ENCODE assay signal across 8 cellular contexts in the genomic region with DNA sequence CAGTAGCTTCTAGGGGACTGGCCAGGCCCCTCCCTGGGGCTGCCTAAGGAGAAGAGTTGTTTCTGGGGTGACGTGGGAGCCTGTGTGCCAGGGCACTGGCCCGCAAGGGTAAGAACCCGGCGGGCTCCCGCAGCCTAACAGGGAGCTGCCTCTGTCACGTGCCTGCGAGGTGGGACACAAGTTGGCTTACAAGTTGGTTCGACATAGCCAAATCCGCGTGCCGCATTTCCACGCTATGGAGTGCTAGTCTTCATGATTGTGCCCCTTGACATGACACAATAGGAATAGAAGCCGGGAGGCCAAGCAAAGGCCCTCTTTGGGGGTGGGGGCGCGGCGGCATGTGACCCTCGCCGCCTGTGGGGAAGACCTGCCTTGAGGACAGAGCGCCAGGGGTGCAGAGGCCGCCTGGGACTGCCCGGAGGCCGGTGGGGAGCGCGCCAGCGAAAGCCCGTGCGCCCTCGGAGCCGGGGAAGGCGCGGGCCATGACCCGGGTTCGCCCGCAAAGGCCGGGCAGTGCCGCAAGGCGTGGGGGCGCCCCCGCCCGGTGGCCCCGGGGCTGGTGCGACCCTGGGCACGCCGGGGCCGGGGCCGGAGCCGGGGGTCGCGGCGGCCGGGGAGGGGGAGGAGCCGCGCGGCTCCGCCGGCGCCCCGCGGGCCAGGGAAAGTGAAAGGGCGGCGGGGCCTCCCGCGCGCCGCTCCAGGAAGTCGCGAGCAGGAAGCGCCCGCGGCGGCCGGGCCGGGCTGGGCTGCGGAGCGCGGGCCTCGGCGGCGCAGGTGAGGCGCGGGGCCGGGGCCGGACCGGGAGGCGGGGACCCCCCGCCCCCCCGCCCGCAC. TPM values are rescaled to one million over a fixed set of nuclear protein-coding genes. Genes with fewer than 3 reads are reported as not detected.
DNase-seq lines count a peak whose midpoint lies in the region; TF ChIP-seq lines count a peak whose summit lies in the region.

A gene (plus strand): TSS at position 702 of the 834 bp plus-strand sequence. CDS start 4,603 bp downstream, outside the sequence.

- DNase-seq in DMS 273 (lab: John Stamatoyannopoulos, UW; ENCODE audit: unreplicated experiment), result peak; percentile 59
- no peak for DNase-seq in DMS 273 treated with DMSO at 0.1 percent for 48 hours (lab: John Stamatoyannopoulos, UW)
- DNase-seq in HFF-Myc (ENCODE audit: extremely low read depth, low read depth), result no peak
- DNase-seq in SJCRH30, result no peak
- DNase-seq in mammary epithelial cell, result no peak
- DNase-seq in kidney tubule cell (ENCODE audit: low spot score), result peak; percentile 55
- DNase-seq in stimulated activated CD8-positive, alpha-beta memory T cell treated with anti-CD3 and anti-CD28 coated beads, Interleukin-12 subunit alpha, Interleukin-12 subunit beta, amount 100 ng/mL, for 4 hours (ENCODE audit: low read depth), result peak; percentile 39
- no peak for DNase-seq in NCI-H2107 treated with DMSO at 0.1 percent for 48 hours (lab: John Stamatoyannopoulos, UW; ENCODE audit: unreplicated experiment)

- CTCF ChIA-PET in mammary epithelial cell (lab: Charles Lee; ENCODE audit: low non-redundant PET), result no interaction called here

- peak within 1 kb of the TSS; percentile 47 for H3K4me3 ChIP-seq in HFF-Myc (replicated peaks; ENCODE audit: low read depth, low read length)
- H3K4me3 ChIP-seq in SJCRH30, result peak within 1 kb of the TSS; percentile 26
- H3K4me3 ChIP-seq in mammary epithelial cell (replicated peaks in 1 of 3; ENCODE audit: insufficient read depth in 1 of 3, low read depth in 2 of 3, low read length in 3 of 3), result peak within 1 kb of the TSS; percentile 66 to 72 (median 70)

- TF ChIP-seq CTCF in HFF-Myc (IDR thresholded peaks at IDR 0.05; ENCODE audit: low read depth, low read length, missing control alignments) (no peak), mammary epithelial cell (conservative IDR thresholded peaks at IDR 0.05 in 1 of 2, IDR thresholded peaks at IDR 0.05 in 1 of 2; ENCODE audit: extremely low read depth in 1 of 2, insufficient read depth in 1 of 2, low read depth in 1 of 2, low read length in 2 of 2) (no peak)

- H3K79me2 ChIP-seq in mammary epithelial cell (ENCODE audit: insufficient read depth, low read length), result peaks cover 6% of the 10 kb centered on the region

- 78% methylated on average over 17 of the region's 88 CpGs for WGBS in mammary epithelial cell (ENCODE audit: low coverage, missing lambda C conversion rate)

- H3K4me1 ChIP-seq in SJCRH30 (peaks cover 3% of the 10 kb centered on the region; the same call in 1 of the 2 replicates), mammary epithelial cell (ENCODE audit: insufficient read depth, low read length) (peaks cover 25% of the 10 kb centered on the region)

- peak within 1 kb of the TSS; percentile 70 for H3K9ac ChIP-seq in mammary epithelial cell (ENCODE audit: insufficient read depth, low read length)

- BruUV-seq in mammary epithelial cell (replicated peaks; lab: Mats Ljungman, UMichigan), result no TSS peak

- H4K20me1 ChIP-seq in mammary epithelial cell (ENCODE audit: insufficient read depth, low read length), result no peaks in the 10 kb centered on the region

- dilution Hi-C loops in mammary epithelial cell (cut with HindIII; ENCODE audit: low sequenced_read_pairs), result no loop called here

- H3K27ac ChIP-seq in SJCRH30, result no peak within 1 kb of the TSS
- peak within 1 kb of the TSS; percentile 48 for H3K27ac ChIP-seq in mammary epithelial cell (ENCODE audit: insufficient read depth, low read depth, low read length)

- in situ Hi-C loops in mammary epithelial cell (cut with MboI; ENCODE audit: low sequenced_read_pairs in 2 of 2), result no loop called here

- H3K4me2 ChIP-seq in mammary epithelial cell (ENCODE audit: insufficient read depth, low read depth, low read length), result peak within 1 kb of the TSS; percentile 90

- H2AFZ ChIP-seq in mammary epithelial cell (ENCODE audit: low read depth, low read length), result peak within 1 kb of the TSS; percentile 97

- intact Hi-C loops in mammary epithelial cell (cut with micrococcal nuclease), result loop anchor here (10.0 kb wide), 1 partner anchor 369 kb away; no protein-coding TSS in a partner anchor

- no peaks in the 10 kb centered on the region for H3K36me3 ChIP-seq in SJCRH30
- no peaks in the 10 kb centered on the region for H3K36me3 ChIP-seq in mammary epithelial cell (ENCODE audit: insufficient read depth, low read length)

- no peaks in the 10 kb centered on the region for H3K9me3 ChIP-seq in SJCRH30 (replicated peaks)
- no peaks in the 10 kb centered on the region for H3K9me3 ChIP-seq in mammary epithelial cell (replicated peaks; ENCODE audit: insufficient read depth, low read length)

- H3K27me3 ChIP-seq in SJCRH30, result peaks cover 20% of the 10 kb centered on the region
- no peaks in the 10 kb centered on the region for H3K27me3 ChIP-seq in mammary epithelial cell (ENCODE audit: insufficient read depth, low read length)

RNA-seq across cellular contexts. Expression of the gene that starts here (rescaled TPM):
- not detected in 2 replicates for total RNA-seq in SJCRH30 (2014; rRNA removed; shearing (Covaris generic))
- total RNA-seq in mammary epithelial cell, result 1 to 10 TPM; 7.7 to 8.7 TPM
- polyA plus RNA-seq in mammary epithelial cell, result 3.9 TPM
- 5.0 TPM for polyA minus RNA-seq in mammary epithelial cell

Comparison
In these comparisons a context has a peak if more than half of its experiments do, and no peak if none do; other contexts are left out.
1. DNase-seq: peak in DMS 273 (single experiment), kidney tubule cell (single experiment) and stimulated activated CD8-positive, alpha-beta memory T cell treated with anti-CD3 and anti-CD28 coated beads, Interleukin-12 subunit alpha, Interleukin-12 subunit beta, amount 100 ng/mL, for 4 hours (single experiment); none in DMS 273 treated with DMSO at 0.1 percent for 48 hours (single experiment), HFF-Myc (single experiment), SJCRH30 (0 of 2), mammary epithelial cell (single experiment) and NCI-H2107 treated with DMSO at 0.1 percent for 48 hours (single experiment).
2. Peak in every context shown above with its lines, with median percentiles within 50 percentile points of each other: H3K4me3 ChIP-seq.